9 cellular contexts compared by ENCODE assay signal in the genomic region with DNA sequence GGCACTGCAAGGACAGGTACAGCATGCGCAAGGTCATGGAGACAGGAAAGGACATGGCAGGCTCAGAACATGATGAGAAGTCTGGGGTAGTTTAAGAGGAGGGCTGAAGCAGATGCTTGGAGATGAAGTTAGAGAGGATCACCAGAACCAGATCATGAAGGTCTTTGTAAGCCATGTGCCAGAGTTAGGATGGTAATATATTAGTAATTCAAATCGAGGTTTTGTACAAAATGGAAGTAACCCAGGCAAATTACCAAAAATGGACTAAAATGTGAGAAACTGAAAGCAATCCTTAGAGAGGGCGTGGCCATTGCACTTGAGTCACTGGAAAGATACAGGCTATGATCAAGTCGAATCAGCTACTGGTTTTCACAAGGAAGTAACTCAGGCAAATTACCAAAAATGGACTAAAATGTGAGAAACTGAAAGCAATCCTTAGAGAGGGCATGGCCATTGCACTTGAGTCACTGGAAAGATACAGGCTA. TPM values are rescaled to one million over a fixed set of nuclear protein-coding genes. Genes with fewer than 3 reads are reported as not detected.
DNase-seq lines count a peak whose midpoint lies in the region; ATAC-seq, FAIRE-seq and TF ChIP-seq lines count a peak whose summit lies in the region.
"Had no signal": no experiment of that assay in that cellular context is flagged by ENCODE, and none has a peak within 500 bp of the region (broad histone marks: within the 10 kb centered on the region; RNA-seq: fewer than 3 reads in every experiment).

No MANE protein-coding gene starts in this region.

- no peak overlapping the region for H3K27ac ChIP-seq in WERI-Rb-1

- in situ Hi-C loops in ACHN (cut with HindIII; ENCODE audit: low pct_ligation_motif_present, low pct_unique_long_range_greater_than_20kb, low sequenced_read_pairs) (no loop called here), KBM-7 (cut with MboI; ENCODE audit: low pct_unique_long_range_greater_than_20kb, low sequenced_read_pairs) (no loop called here)

- H3K9me3 ChIP-seq in WERI-Rb-1 (ENCODE audit: severe bottlenecking) = no peaks in the 10 kb centered on the region

- H3K27me3 ChIP-seq in bronchial epithelial cell (ENCODE audit: control insufficient read depth, insufficient read depth, low read length) (no peaks in the 10 kb centered on the region), WERI-Rb-1 (ENCODE audit: insufficient read depth, low read depth, severe bottlenecking) (no peaks in the 10 kb centered on the region)

- TF ChIP-seq CTCF in bronchial epithelial cell (IDR thresholded peaks at IDR 0.05; ENCODE audit: insufficient read depth, low read length, severe bottlenecking) (no peak), WERI-Rb-1 (IDR thresholded peaks at IDR 0.05; ENCODE audit: low read depth, low read length) (no peak)

- no peak for FAIRE-seq in bronchial epithelial cell (lab: Jason Lieb, UNC)

- peak; percentile 75 for ATAC-seq in GM18907 (IDR thresholded peaks at IDR 0.05; ENCODE audit: unreplicated experiment)
- ATAC-seq in HG02884 (IDR thresholded peaks at IDR 0.05; ENCODE audit: unreplicated experiment) = no peak

- peak; percentile 33 for DNase-seq in ACHN
- peak; percentile 49 for DNase-seq in KBM-7
- peak; percentile 67 for DNase-seq in bronchial epithelial cell (ENCODE audit: low read depth)
- DNase-seq in UCSD-AML1 (lab: John Stamatoyannopoulos, UW; ENCODE audit: unreplicated experiment) = no peak
- no peak for DNase-seq in stimulated activated naive CD4-positive, alpha-beta T cell treated with Interleukin-2 at 50 U/mL for 16 hours (lab: John Stamatoyannopoulos, UW)
- DNase-seq in WERI-Rb-1 = no peak
- DNase-seq: GF-D8 had no signal

- no peaks in the 10 kb centered on the region for H3K36me3 ChIP-seq in bronchial epithelial cell (ENCODE audit: control insufficient read depth, insufficient read depth, low read length)
- H3K36me3 ChIP-seq in WERI-Rb-1 = no peaks in the 10 kb centered on the region

- H3K4me3 ChIP-seq in bronchial epithelial cell (ENCODE audit: low read depth, low read length) (no peak overlapping the region), WERI-Rb-1 (ENCODE audit: low read depth, low read length) (no peak overlapping the region)

RNA-seq across cellular contexts. Expression of gene RXFP1, which starts 13.5 kb away (rescaled TPM):
- under 0.01 TPM in 1 of 2 replicates, not detected in the other for total RNA-seq in bronchial epithelial cell

Comparison
In these comparisons a context has a peak if more than half of its experiments do, and no peak if none do; other contexts are left out.
1. DNase-seq: peak in ACHN (single experiment), KBM-7 (single experiment) and bronchial epithelial cell (single experiment); none in UCSD-AML1 (single experiment), stimulated activated naive CD4-positive, alpha-beta T cell treated with Interleukin-2 at 50 U/mL for 16 hours (single experiment) and WERI-Rb-1 (single experiment).